15 cellular contexts compared by ENCODE assay signal in the genomic region with DNA sequence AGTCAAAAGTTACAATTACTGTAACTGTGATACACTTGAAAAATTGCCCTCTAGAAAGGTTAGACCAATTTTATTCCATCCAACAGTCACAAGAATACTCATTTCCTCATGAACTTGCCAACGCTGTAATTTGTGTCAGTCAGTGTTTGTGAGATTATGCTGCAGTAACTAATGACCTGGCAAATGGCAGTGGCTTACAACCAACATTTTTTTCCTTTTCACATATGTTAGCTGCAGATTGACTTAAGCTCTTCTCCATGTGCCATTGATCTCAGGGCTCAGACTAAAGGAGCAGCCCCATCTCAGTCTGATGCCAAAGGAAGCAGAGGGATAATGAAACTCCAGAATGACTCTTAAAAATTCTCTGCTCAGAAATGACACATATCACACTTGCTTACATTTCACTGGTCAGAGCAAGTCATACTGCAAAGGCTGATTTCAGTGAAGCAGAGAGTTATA.
DNase-seq lines count a peak whose midpoint lies in the region; ATAC-seq and TF ChIP-seq lines count a peak whose summit lies in the region.
"Had no signal": no experiment of that assay in that cellular context is flagged by ENCODE, and none has a peak within 500 bp of the region (broad histone marks: within the 10 kb centered on the region; RNA-seq: fewer than 3 reads in every experiment).

No MANE protein-coding gene starts in this region.

- no peaks in the 10 kb centered on the region for H3K27me3 ChIP-seq in upper lobe of right lung

- intact Hi-C loops in upper lobe of right lung (cut with DNase I), result no loop called here
- intact Hi-C loops in head of caudate nucleus (cut with DNase I), result loop anchor here (5.0 kb wide), 1 partner anchor 41 kb away; no protein-coding TSS in a partner anchor

- H3K9me3 ChIP-seq in upper lobe of right lung, result no peaks in the 10 kb centered on the region

- no peaks in the 10 kb centered on the region for H3K36me3 Mint-ChIP-seq in activated naive CD4-positive, alpha-beta T cell treated with anti-CD3 and anti-CD28 coated beads, Interleukin-2, amount 50 U/mL, for 72 hours
- H3K36me3 Mint-ChIP-seq: brain had no signal

- no peak overlapping the region for H3K27ac Mint-ChIP-seq in activated naive CD4-positive, alpha-beta T cell treated with anti-CD3 and anti-CD28 coated beads, Interleukin-2, amount 50 U/mL, for 72 hours
- H3K27ac Mint-ChIP-seq: B cell, brain had no signal

- DNase-seq in activated naive CD4-positive, alpha-beta T cell treated with anti-CD3 and anti-CD28 coated beads, Interleukin-2, amount 50 U/mL, for 72 hours (ENCODE audit: low spot score in 2 of 2), result peak in 1 of 2 donors; percentile 20
- no peak for DNase-seq in activated naive CD4-positive, alpha-beta T cell (lab: John Stamatoyannopoulos, UW)
- DNase-seq in caudate nucleus (lab: John Stamatoyannopoulos, UW) (no peak), substantia nigra (lab: John Stamatoyannopoulos, UW) (no peak), upper lobe of right lung (no peak), head of caudate nucleus (no peak), mesenteric fat pad (ENCODE audit: low spot score) (no peak)
- DNase-seq: H7; NCI-H526 treated with DMSO at 0.1 percent for 48 hours; stimulated activated CD4-positive, alpha-beta T cell treated with anti-CD3 and anti-CD28 coated beads, Interleukin-15, amount 100 ng/mL, for 24 hours; stimulated activated naive CD4-positive, alpha-beta T cell had no signal

- H3K4me3 ChIP-seq in upper lobe of right lung, result no peak overlapping the region

- H3K27ac ChIP-seq in caudate nucleus (ENCODE audit: low read depth, low read length) (peak overlapping the region; percentile 87), substantia nigra (ENCODE audit: low read depth, low read length, poor library complexity, severe bottlenecking) (peak overlapping the region; percentile 81), upper lobe of right lung (no peak overlapping the region)

- H3K4me1 ChIP-seq in upper lobe of right lung, result no peaks in the 10 kb centered on the region

- no peaks in the 10 kb centered on the region for H3K36me3 ChIP-seq in upper lobe of right lung

- ATAC-seq in activated naive CD4-positive, alpha-beta T cell treated with anti-CD3 and anti-CD28 coated beads, Interleukin-2, amount 50 U/mL, for 72 hours, result peak; percentile 77 to 92
- ATAC-seq in HG03175 (IDR thresholded peaks at IDR 0.05; ENCODE audit: unreplicated experiment), result peak; percentile 47
- no peak for ATAC-seq in upper lobe of right lung

- H3K9me3 Mint-ChIP-seq in activated naive CD4-positive, alpha-beta T cell treated with anti-CD3 and anti-CD28 coated beads, Interleukin-2, amount 50 U/mL, for 72 hours, result no peaks in the 10 kb centered on the region
- H3K9me3 Mint-ChIP-seq: brain, nephron had no signal

- no peak for TF ChIP-seq CTCF in upper lobe of right lung (IDR thresholded peaks at IDR 0.05)
